ENCODE assay signal across 25 cellular contexts in genomic region chr1:14718476-14718875, GRCh38.
"Had no signal": no experiment of that assay in that cellular context is flagged by ENCODE, and none has a peak within 500 bp of the region (broad histone marks: within the 10 kb centered on the region; RNA-seq: fewer than 3 reads in every experiment).

No MANE protein-coding gene starts in this region.

- DNase-seq: stimulated activated CD4-positive, alpha-beta T cell treated with anti-CD3 and anti-CD28 coated beads, Interleukin-2, amount 100 ng/mL, for 48 hours; stimulated activated CD4-positive, alpha-beta T cell treated with anti-CD3 and anti-CD28 coated beads, Interleukin-4, amount 100 ng/mL, for 1 hour; stimulated activated CD4-positive, alpha-beta T cell treated with anti-CD3 and anti-CD28 coated beads, Interleukin-4, amount 100 ng/mL, for 24 hours; stimulated activated CD4-positive, alpha-beta T cell treated with anti-CD3 and anti-CD28 coated beads, Interleukin-4, amount 100 ng/mL, for 4 hours; stimulated activated CD8-positive, alpha-beta memory T cell treated with anti-CD3 and anti-CD28 coated beads, Interleukin-4, amount 100 ng/mL, for 48 hours; stimulated activated naive B cell treated with anti-CD40 and anti-IgM and Interleukin-4, amounts not matched to agents 10 μg/mL and 1 μg/mL and 100 μg/mL, for 72 hours; stimulated activated naive CD4-positive, alpha-beta T cell; stimulated activated naive CD4-positive, alpha-beta T cell treated with Interleukin-2 at 50 U/mL for 16 hours; stimulated activated naive CD8-positive, alpha-beta T cell treated with anti-CD3 and anti-CD28 coated beads, Interleukin-15, amount 100 ng/mL, for 72 hours; stimulated activated naive CD8-positive, alpha-beta T cell treated with anti-CD3 and anti-CD28 coated beads, Interleukin-15, Interleukin-2, amounts not matched to agents 100 U/mL and 50 U/mL, for 24 hours; stomach; testis; thyroid gland; tibial artery; transverse colon; trophoblast cell; upper lobe of right lung; uterus had no signal

- H3K36me3 ChIP-seq: stomach, suprapubic skin, thoracic aorta, thyroid gland, tibial artery, tibial nerve, transverse colon, upper lobe of left lung, upper lobe of right lung, uterus, vagina had no signal

- H3K4me3 ChIP-seq: stomach, suprapubic skin, testis, thoracic aorta, thyroid gland, tibial artery, tibial nerve, transverse colon, upper lobe of left lung, upper lobe of right lung, uterus, vagina had no signal

- H3K4me1 ChIP-seq: stomach, suprapubic skin, testis, tibial artery, tibial nerve, transverse colon, upper lobe of right lung, uterus, vagina had no signal

- H3K27ac ChIP-seq: stomach, suprapubic skin, testis, thoracic aorta, thyroid gland, tibial artery, tibial nerve, transverse colon, upper lobe of left lung, upper lobe of right lung, uterus, vagina had no signal

- ATAC-seq: stimulated activated effector memory CD8-positive, alpha-beta T cell treated with anti-CD3 and anti-CD28 coated beads, Interleukin-12 subunit alpha, Interleukin-12 subunit beta, amount 100 ng/mL, for 72 hours; stimulated activated memory B cell treated with anti-CD40 and anti-IgM and Interleukin-4, amounts not matched to agents 10 μg/mL and 1 μg/mL and 100 μg/mL, for 72 hours; stimulated activated naive B cell treated with anti-CD40 and anti-IgM and Interleukin-4, amounts not matched to agents 10 μg/mL and 1 μg/mL and 100 μg/mL, for 72 hours; stimulated activated naive CD8-positive, alpha-beta T cell treated with anti-CD3 and anti-CD28 coated beads, Interleukin-15, amount 100 ng/mL, for 72 hours; stimulated activated naive CD8-positive, alpha-beta T cell treated with anti-CD3 and anti-CD28 coated beads, Interleukin-15, Interleukin-2, amounts not matched to agents 100 U/mL and 50 U/mL, for 24 hours; upper lobe of right lung had no signal

- H3K9me3 ChIP-seq: stomach, suprapubic skin, testis, thoracic aorta, thyroid gland, tibial artery, tibial nerve, transverse colon, upper lobe of left lung, upper lobe of right lung, uterus, vagina had no signal

- H3K27me3 ChIP-seq: suprapubic skin, testis, thyroid gland, tibial nerve, transverse colon, upper lobe of left lung, upper lobe of right lung, uterus, vagina had no signal
